Comparison of ENCODE assay signal across 28 cellular contexts in the genomic region with DNA sequence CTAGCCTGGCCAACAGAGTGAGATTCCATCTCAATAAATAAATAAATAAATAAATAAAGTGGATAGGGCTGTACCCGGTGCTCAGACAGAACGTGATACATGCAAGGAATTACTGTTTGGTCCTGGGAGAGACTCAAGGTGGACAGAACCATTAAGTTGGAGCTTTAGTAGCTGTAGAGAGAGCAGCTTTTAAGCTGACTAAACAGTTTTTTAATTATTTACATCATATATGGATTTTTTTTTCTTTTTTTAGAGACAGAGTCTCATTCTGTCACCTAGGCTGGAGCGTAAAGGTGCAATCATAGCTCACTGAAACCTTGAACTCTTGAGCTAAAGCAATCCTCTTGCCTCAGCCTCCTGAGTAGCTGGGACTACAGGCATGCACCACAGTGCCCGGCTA.
"Had no signal": no experiment of that assay in that cellular context is flagged by ENCODE, and none has a peak within 500 bp of the region (broad histone marks: within the 10 kb centered on the region; RNA-seq: fewer than 3 reads in every experiment).

No MANE protein-coding gene starts in this region.

- H3K4me3 ChIP-seq: colonic mucosa, coronary artery, dorsolateral prefrontal cortex, esophagus muscularis mucosa, esophagus squamous epithelium, gastrocnemius medialis, gastroesophageal sphincter, heart left ventricle, heart right ventricle had no signal

- H3K27me3 ChIP-seq: esophagus muscularis mucosa, esophagus squamous epithelium, foreskin keratinocyte, gastroesophageal sphincter had no signal

- H3K9me3 ChIP-seq: colonic mucosa, gastrocnemius medialis had no signal

- H3K27ac ChIP-seq: colonic mucosa, coronary artery, dorsolateral prefrontal cortex, epithelial cell of prostate, esophagus muscularis mucosa, esophagus squamous epithelium, foreskin keratinocyte, gastrocnemius medialis, gastroesophageal sphincter, heart left ventricle, heart right ventricle had no signal

- H3K4me1 ChIP-seq: colonic mucosa, esophagus muscularis mucosa, esophagus squamous epithelium, foreskin keratinocyte, gastrocnemius medialis, gastroesophageal sphincter, heart left ventricle, heart right ventricle had no signal

- ATAC-seq: effector memory CD8-positive, alpha-beta T cell; esophagus mucosa; foreskin keratinocyte; gastrocnemius medialis; gastroesophageal sphincter; heart left ventricle; heart right ventricle had no signal

- FAIRE-seq: colon, endometrium, endothelial cell of umbilical vein, frontal cortex had no signal

- DNase-seq: colonic mucosa; cortex of kidney; dermis blood vessel endothelial cell; dorsolateral prefrontal cortex; effector CD4-positive, alpha-beta T cell; effector CD8-positive, alpha-beta T cell; effector memory CD4-positive, alpha-beta T cell; effector memory CD8-positive, alpha-beta T cell; endodermal cell; erythroblast; esophagus squamous epithelium; foreskin fibroblast; foreskin keratinocyte; foreskin melanocyte; gastrocnemius medialis; glutamatergic neuron; head of caudate nucleus; heart left ventricle; heart right ventricle had no signal

- H3K36me3 ChIP-seq: colonic mucosa, esophagus muscularis mucosa, esophagus squamous epithelium, gastrocnemius medialis, gastroesophageal sphincter, heart left ventricle, heart right ventricle had no signal
